Comparison of ENCODE assay signal across 26 cellular contexts in genomic region chr3:19427417-19428149, GRCh38.
"Had no signal": no experiment of that assay in that cellular context is flagged by ENCODE, and none has a peak within 500 bp of the region (broad histone marks: within the 10 kb centered on the region; RNA-seq: fewer than 3 reads in every experiment).

No MANE protein-coding gene starts in this region.

- FAIRE-seq: endothelial cell of umbilical vein, kidney, small intestine had no signal

- ATAC-seq: activated T-cell treated with anti-CD3 and anti-CD28 coated beads, Interleukin-2, amount 50 U/mL, for 72 hours; heart left ventricle; left colon; right lobe of liver; stimulated activated effector memory CD8-positive, alpha-beta T cell treated with anti-CD3 and anti-CD28 coated beads, Interleukin-12 subunit alpha, Interleukin-12 subunit beta, amount 100 ng/mL, for 72 hours; upper lobe of right lung had no signal

- DNase-seq: activated B cell treated with CpG ODN at 0.5 μM for 24 hours; activated CD4-positive, alpha-beta T cell treated with anti-CD3 and anti-CD28 coated beads, Interleukin-2, amount 50 U/mL, for 4 hours; activated naive CD4-positive, alpha-beta T cell treated with Interleukin-2 at 50 U/mL for 16 hours; activated T-cell treated with anti-CD3 and anti-CD28 coated beads for 4 hours; activated T-cell treated with anti-CD3 and anti-CD28 coated beads, Interleukin-2, amount 50 U/mL, for 72 hours; amygdala; central memory CD4-positive, alpha-beta T cell; foreskin fibroblast; heart left ventricle; hypothalamus; immature natural killer cell; kidney; left colon; mammary epithelial cell; right lobe of liver; small intestine; stimulated activated CD4-positive, alpha-beta T cell treated with anti-CD3 and anti-CD28 coated beads, Interleukin-4, amount 100 ng/mL, for 24 hours; T-helper 1 cell; tibial artery; upper lobe of right lung had no signal

- H3K27ac ChIP-seq: heart left ventricle, neutrophil, right lobe of liver, suprapubic skin, upper lobe of right lung had no signal

- H3K4me1 ChIP-seq: right lobe of liver, suprapubic skin, upper lobe of right lung had no signal

- H3K4me1 Mint-ChIP-seq: stimulated activated effector memory CD8-positive, alpha-beta T cell treated with anti-CD3 and anti-CD28 coated beads, Interleukin-12 subunit alpha, Interleukin-12 subunit beta, amount 100 ng/mL, for 72 hours had no signal

- H3K27me3 Mint-ChIP-seq: activated B cell treated with CpG ODN at 0.5 μM for 24 hours had no signal

- H3K36me3 Mint-ChIP-seq: immature natural killer cell; stimulated activated effector memory CD8-positive, alpha-beta T cell treated with anti-CD3 and anti-CD28 coated beads, Interleukin-12 subunit alpha, Interleukin-12 subunit beta, amount 100 ng/mL, for 72 hours had no signal

- H3K27me3 ChIP-seq: heart left ventricle, neutrophil, right lobe of liver, suprapubic skin, tibial artery, upper lobe of right lung had no signal

- H3K4me3 ChIP-seq: heart left ventricle, right lobe of liver, suprapubic skin, tibial artery, upper lobe of right lung had no signal

- H3K9me3 ChIP-seq: neutrophil, right lobe of liver, tibial artery, upper lobe of right lung had no signal

- H3K27ac Mint-ChIP-seq: activated B cell treated with CpG ODN at 0.5 μM for 24 hours; activated T-cell treated with anti-CD3 and anti-CD28 coated beads, Interleukin-2, amount 50 U/mL, for 72 hours; immature natural killer cell; nephron; stimulated activated effector memory CD8-positive, alpha-beta T cell treated with anti-CD3 and anti-CD28 coated beads, Interleukin-12 subunit alpha, Interleukin-12 subunit beta, amount 100 ng/mL, for 72 hours; T-helper 2 cell treated with Interferon-gamma antibody and Interleukin-4, amounts not matched to agents 5 μg/mL and 100 μg/mL, for 36 hours had no signal

- H3K9me3 Mint-ChIP-seq: nephron; T-helper 2 cell treated with Interferon-gamma antibody and Interleukin-4, amounts not matched to agents 5 μg/mL and 100 μg/mL, for 36 hours had no signal

- H3K36me3 ChIP-seq: heart left ventricle, neutrophil, right lobe of liver, suprapubic skin, tibial artery, upper lobe of right lung had no signal

- H3K4me3 Mint-ChIP-seq: activated B cell treated with CpG ODN at 0.5 μM for 24 hours; activated T-cell treated with anti-CD3 and anti-CD28 coated beads, Interleukin-2, amount 50 U/mL, for 72 hours; immature natural killer cell; nephron; stimulated activated effector memory CD8-positive, alpha-beta T cell treated with anti-CD3 and anti-CD28 coated beads, Interleukin-12 subunit alpha, Interleukin-12 subunit beta, amount 100 ng/mL, for 72 hours; T-helper 2 cell treated with Interferon-gamma antibody and Interleukin-4, amounts not matched to agents 5 μg/mL and 100 μg/mL, for 36 hours had no signal
